8 cellular contexts compared by ENCODE assay signal in genomic region chr1:162070094-162070748, GRCh38. TPM values are rescaled to one million over a fixed set of nuclear protein-coding genes. Genes with fewer than 3 reads are reported as not detected.
DNase-seq lines count a peak whose midpoint lies in the region; ATAC-seq lines count a peak whose summit lies in the region.

No MANE protein-coding gene starts in this region.

- WGBS in aorta, 2 donors, result 1 to 2% methylated on average over 29 of the region's 29 CpGs

- H3K36me3 ChIP-seq in mucosa of stomach (ENCODE audit: control insufficient read depth, insufficient read depth, low read length) (no peaks in the 10 kb centered on the region), aorta (ENCODE audit: control insufficient read depth in 1 of 2, insufficient read depth in 2 of 2, low read length in 1 of 2) (peaks cover 0 to 6% of the 10 kb centered on the region in 2 donors)

- H3K4me3 ChIP-seq in mucosa of stomach (ENCODE audit: low read length) (peak overlapping the region; percentile 60), aorta (ENCODE audit: low read length in 2 of 2) (peak overlapping the region; percentile 48 to 63)

- peak overlapping the region; percentile 29 for H3K27ac ChIP-seq in cingulate gyrus (ENCODE audit: low read depth, low read length)
- no peak overlapping the region for H3K27ac ChIP-seq in aorta (ENCODE audit: low read depth in 1 of 2, low read length in 2 of 2)

- peak overlapping the region; percentile 72 for H3K9ac ChIP-seq in mucosa of stomach (ENCODE audit: low read length)

- H3K9me3 ChIP-seq in mucosa of stomach (ENCODE audit: control insufficient read depth, low read length), result no peaks in the 10 kb centered on the region
- peaks cover 2% of the 10 kb centered on the region for H3K9me3 ChIP-seq in aorta (ENCODE audit: control insufficient read depth, low read length)

- peak; percentile 7 for DNase-seq in activated CD4-positive, alpha-beta T cell treated with anti-CD3 and anti-CD28 coated beads for 48 hours
- no peak for DNase-seq in activated CD4-positive, alpha-beta T cell treated with anti-CD3 and anti-CD28 coated beads for 1 hour
- DNase-seq in NCI-H69 (lab: John Stamatoyannopoulos, UW) (peak; percentile 85), aorta (no peak), H4 (ENCODE audit: low spot score) (no peak)

- ATAC-seq in aorta (ENCODE audit: low FRiP score) (no peak), HG02970 (IDR thresholded peaks at IDR 0.05; ENCODE audit: low FRiP score, unreplicated experiment) (no peak)

- intact Hi-C loops in aorta (cut with DNase I), result loop anchor here in 1 of 2 donors (5.0 kb wide), 1 partner anchor 137 kb away; no protein-coding TSS in a partner anchor

- H3K4me1 ChIP-seq in mucosa of stomach (ENCODE audit: control insufficient read depth, insufficient read depth, low read length), result peaks cover 29% of the 10 kb centered on the region
- peaks cover 0 to 5% of the 10 kb centered on the region in 2 donors for H3K4me1 ChIP-seq in aorta (ENCODE audit: control insufficient read depth in 1 of 2, insufficient read depth in 2 of 2, low read length in 2 of 2)

- peaks cover 7% of the 10 kb centered on the region for H3K27me3 ChIP-seq in mucosa of stomach (ENCODE audit: control insufficient read depth, insufficient read depth, low read length)
- no peaks in the 10 kb centered on the region for H3K27me3 ChIP-seq in aorta (ENCODE audit: control insufficient read depth in 1 of 2, insufficient read depth in 2 of 2, low read length in 1 of 2)

RNA-seq across cellular contexts. Expression of gene NOS1AP, which starts 0.7 kb away (rescaled TPM):
- total RNA-seq in aorta, result 1 to 10 TPM; 3.5 to 4.8 TPM
- polyA plus RNA-seq in aorta, result 1 to 10 TPM in 1 of 2 donors, under 1 TPM in 1; 0.97 to 2.6 TPM
- total RNA-seq in H4 (2014; rRNA removed; shearing (Covaris generic)), result 0.17 TPM in 1 of 2 replicates, not detected in the other

RNA-seq across cellular contexts. Expression of gene OLFML2B, which starts 46.6 kb away (rescaled TPM):
- 10 to 100 TPM; 31.9 to 82.6 TPM for total RNA-seq in aorta
- 10 to 100 TPM in 1 of 2 donors, 1 to 10 TPM in 1; 8.0 to 39.0 TPM for polyA plus RNA-seq in aorta
- 0.55 and 2.1 TPM in 2 replicates for total RNA-seq in H4 (2014; rRNA removed; shearing (Covaris generic))

Comparison
In these comparisons a context has a peak if more than half of its experiments do, and no peak if none do; other contexts are left out.
1. DNase-seq: peak in activated CD4-positive, alpha-beta T cell treated with anti-CD3 and anti-CD28 coated beads for 48 hours (single experiment) and NCI-H69 (single experiment); none in activated CD4-positive, alpha-beta T cell treated with anti-CD3 and anti-CD28 coated beads for 1 hour (single experiment), aorta (0 of 2) and H4 (single experiment).
2. RNA of gene OLFML2B, which starts 46.6 kb away (total RNA-seq): 31.9 to 82.6 TPM in aorta; 0.55 to 2.1 TPM in H4; every median in the first group is over 10 times any median in the second.